Comparison of ENCODE assay signal across 2 cellular contexts in genomic region chr11:126997196-126997595, GRCh38.
TF ChIP-seq lines count a peak whose summit lies in the region.

No MANE protein-coding gene starts in this region.

TF ChIP-seq in SK-N-SH, 30 proteins besides CTCF, POLR2A, EP300 and RAD21 (continued from another document):
- TF ChIP-seq USF2 (IDR thresholded peaks at IDR 0.05; ENCODE audit: borderline replicate concordance, low read depth, low read length) (no peak), POLR2AphosphoS5 (IDR thresholded peaks at IDR 0.05; ENCODE audit: low read depth, low read length) (no peak), TCF12 (IDR thresholded peaks at IDR 0.05) (no peak), TAF1 (IDR thresholded peaks at IDR 0.05; ENCODE audit: borderline replicate concordance, low read depth, low read length) (no peak), CHD2 (IDR thresholded peaks at IDR 0.05; ENCODE audit: low read length, partially characterized antibody) (no peak), MAX (IDR thresholded peaks at IDR 0.05; ENCODE audit: low read depth) (no peak), FOXJ3 (CRISPR knock-in tag; IDR thresholded peaks at IDR 0.05) (no peak), ZBTB33 (IDR thresholded peaks at IDR 0.05; ENCODE audit: borderline replicate concordance, low read depth) (no peak), IRF3 (IDR thresholded peaks at IDR 0.05; ENCODE audit: low read depth, low read length) (no peak), USF1 (IDR thresholded peaks at IDR 0.05; ENCODE audit: borderline replicate concordance, low read depth) (no peak), EZH2phosphoT487 (IDR thresholded peaks at IDR 0.05; ENCODE audit: borderline replicate concordance, low read depth) (no peak), GATA2 (CRISPR knock-in tag; IDR thresholded peaks at IDR 0.05) (no peak), NRF1 (IDR thresholded peaks at IDR 0.05; ENCODE audit: low read depth, low read length) (no peak), ELF1 (IDR thresholded peaks at IDR 0.05) (no peak), JUND (IDR thresholded peaks at IDR 0.05) (no peak)

TF ChIP-seq in SK-N-SH treated with all-trans-retinoic acid at 6 μM for 48 hours, 23 proteins besides CTCF, POLR2A, EP300 and RAD21 (continued from another document):
- TF ChIP-seq ZNF8 (CRISPR knock-in tag; IDR thresholded peaks at IDR 0.05), result no peak
- TF ChIP-seq SNAI2 (CRISPR knock-in tag; IDR thresholded peaks at IDR 0.05), result no peak
- no peak for TF ChIP-seq GLIS3 (CRISPR knock-in tag; IDR thresholded peaks at IDR 0.05)
